Comparison of ENCODE assay signal across 1 cellular context in the genomic region with DNA sequence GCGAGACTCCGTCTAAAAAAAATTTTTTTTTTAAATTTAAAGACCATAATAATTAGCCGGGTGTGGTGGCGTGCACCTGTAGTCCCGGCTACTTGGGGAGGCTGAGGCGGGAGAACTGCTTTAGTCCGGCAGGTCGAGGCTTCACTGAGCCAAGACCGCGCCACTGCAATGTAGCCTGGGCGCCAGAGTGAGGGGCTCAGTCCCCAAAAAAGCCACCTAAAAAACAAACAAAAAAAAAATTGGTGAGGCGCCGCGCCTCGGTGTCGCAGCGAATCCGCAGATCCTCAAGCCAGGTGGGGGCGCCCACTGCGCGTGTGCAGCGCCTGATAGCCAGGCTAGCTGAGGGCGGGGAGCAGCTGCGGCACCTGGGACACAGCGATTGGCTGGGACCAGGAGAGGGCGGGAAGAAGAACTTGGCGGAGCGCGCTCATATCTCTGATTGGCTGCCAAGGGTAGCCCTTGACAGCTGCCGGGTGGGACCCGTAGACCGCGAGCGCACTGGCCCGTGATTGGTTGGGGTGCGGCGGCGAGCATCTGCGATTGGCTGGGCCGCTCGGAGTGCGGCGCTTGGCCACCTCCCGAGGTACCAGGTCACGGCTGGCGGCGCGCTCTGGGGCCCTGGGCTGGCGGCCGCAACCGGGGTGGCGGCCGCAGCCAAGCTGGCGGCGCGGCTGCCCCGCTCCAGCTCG.
TF ChIP-seq lines count a peak whose summit lies in the region.

No MANE protein-coding gene starts in this region.

TF ChIP-seq in K562, 482 proteins besides CTCF, POLR2A, EP300 and RAD21 (continued from another document and continues in another):
- TF ChIP-seq ASH1L (IDR thresholded peaks at IDR 0.05; ENCODE audit: borderline replicate concordance, low read depth, partially characterized antibody) (peak; percentile 93), E2F8 (IDR thresholded peaks at IDR 0.05; ENCODE audit: low read depth, partially characterized antibody) (peak; percentile 61), ETV1 (tag; conservative IDR thresholded peaks at IDR 0.05; ENCODE audit: low read depth) (no peak), TCF7 (IDR thresholded peaks at IDR 0.05; ENCODE audit: borderline replicate concordance) (no peak), TARDBP (IDR thresholded peaks at IDR 0.05) (0 out of 2 replicates have a peak, but pooled peaks have one; percentile 19), ZBTB1 (CRISPR knock-in tag; IDR thresholded peaks at IDR 0.05; ENCODE audit: borderline replicate concordance, low read depth) (no peak), JUND (IDR thresholded peaks at IDR 0.05; ENCODE audit: borderline replicate concordance, low read depth, low read length) (peak; percentile 68), JUND (tag; IDR thresholded peaks at IDR 0.05; ENCODE audit: borderline replicate concordance, low read depth, low read length) (peak; percentile 58; the same call in 1 of the 3 replicates), KDM1A (IDR thresholded peaks at IDR 0.05) (no peak), RFX5 (IDR thresholded peaks at IDR 0.05; ENCODE audit: low read depth, low read length) (0 out of 2 replicates have a peak, but pooled peaks have one; percentile 50), ARNT (IDR thresholded peaks at IDR 0.05) (no peak), NRF1 (conservative IDR thresholded peaks at IDR 0.05 in 1 of 2, IDR thresholded peaks at IDR 0.05 in 1 of 2) (peak; percentile 95 to 96), ZC3H11A (IDR thresholded peaks at IDR 0.05; ENCODE audit: low read depth, low read length) (no peak), CAMTA2 (CRISPR knock-in tag; conservative IDR thresholded peaks at IDR 0.05) (no peak), PML (IDR thresholded peaks at IDR 0.05; ENCODE audit: low read length) (no peak), FOXM1 (IDR thresholded peaks at IDR 0.05; ENCODE audit: low read depth) (peak; percentile 27; the same call in 1 of the 2 replicates), FOXM1 (CRISPR knock-in tag; IDR thresholded peaks at IDR 0.05; ENCODE audit: low read depth) (no peak), SOX6 (IDR thresholded peaks at IDR 0.05) (peak; percentile 28; the same call in 1 of the 2 replicates), ARID1B (IDR thresholded peaks at IDR 0.05) (no peak), RCOR1 (IDR thresholded peaks at IDR 0.05; ENCODE audit: borderline replicate concordance in 1 of 2, low read depth in 2 of 2, low read length in 2 of 2) (peak in 1 of 2 experiments; percentile 47; a peak in 1 of 4 replicates), TCF3 (CRISPR knock-in tag; IDR thresholded peaks at IDR 0.05) (peak; percentile 50; the same call in 1 of the 2 replicates), IRF9 (tag; IDR thresholded peaks at IDR 0.05) (no peak), SMARCA4 (IDR thresholded peaks at IDR 0.05) (no peak), STAG1 (CRISPR knock-in tag; IDR thresholded peaks at IDR 0.05; ENCODE audit: borderline replicate concordance) (peak; percentile 19; the same call in 1 of the 2 replicates), ATF3 (IDR thresholded peaks at IDR 0.05) (no peak), ATF3 (CRISPR knock-in tag; conservative IDR thresholded peaks at IDR 0.05) (no peak), BHLHE40 (IDR thresholded peaks at IDR 0.05; ENCODE audit: low read length) (peak; percentile 68), CCNT2 (IDR thresholded peaks at IDR 0.05; ENCODE audit: borderline replicate concordance, extremely low read depth, insufficient read length, low read depth, low read length) (peak; percentile 59), RERE (CRISPR knock-in tag; IDR thresholded peaks at IDR 0.05; ENCODE audit: borderline replicate concordance) (no peak), ZNF23 (CRISPR knock-in tag; IDR thresholded peaks at IDR 0.05) (no peak), NR0B1 (IDR thresholded peaks at IDR 0.05; ENCODE audit: partially characterized antibody) (no peak), RBM25 (IDR thresholded peaks at IDR 0.05; ENCODE audit: low read depth, low read length, severe bottlenecking) (peak; percentile 100), ZNF398 (CRISPR knock-in tag; IDR thresholded peaks at IDR 0.05) (no peak), ZNF764 (CRISPR knock-in tag; IDR thresholded peaks at IDR 0.05; ENCODE audit: low read depth) (no peak), BDP1 (IDR thresholded peaks at IDR 0.05; ENCODE audit: insufficient read depth, insufficient read length) (no peak), FOSL1 (tag; conservative IDR thresholded peaks at IDR 0.05) (no peak), TGIF2 (CRISPR knock-in tag; IDR thresholded peaks at IDR 0.05) (peak; percentile 86; the same call in 1 of the 2 replicates), L3MBTL2 (IDR thresholded peaks at IDR 0.05) (peak; percentile 69), HSF4 (CRISPR knock-in tag; IDR thresholded peaks at IDR 0.05; ENCODE audit: borderline replicate concordance) (no peak)
- TF ChIP-seq, protein P1, sequence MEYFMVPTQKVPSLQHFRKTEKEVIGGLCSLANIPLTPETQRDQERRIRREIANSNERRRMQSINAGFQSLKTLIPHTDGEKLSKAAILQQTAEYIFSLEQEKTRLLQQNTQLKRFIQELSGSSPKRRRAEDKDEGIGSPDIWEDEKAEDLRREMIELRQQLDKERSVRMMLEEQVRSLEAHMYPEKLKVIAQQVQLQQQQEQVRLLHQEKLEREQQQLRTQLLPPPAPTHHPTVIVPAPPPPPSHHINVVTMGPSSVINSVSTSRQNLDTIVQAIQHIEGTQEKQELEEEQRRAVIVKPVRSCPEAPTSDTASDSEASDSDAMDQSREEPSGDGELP (CRISPR knock-in tag; IDR thresholded peaks at IDR 0.05; ENCODE audit: borderline replicate concordance) = peak; percentile 96
- TF ChIP-seq, protein P2, sequence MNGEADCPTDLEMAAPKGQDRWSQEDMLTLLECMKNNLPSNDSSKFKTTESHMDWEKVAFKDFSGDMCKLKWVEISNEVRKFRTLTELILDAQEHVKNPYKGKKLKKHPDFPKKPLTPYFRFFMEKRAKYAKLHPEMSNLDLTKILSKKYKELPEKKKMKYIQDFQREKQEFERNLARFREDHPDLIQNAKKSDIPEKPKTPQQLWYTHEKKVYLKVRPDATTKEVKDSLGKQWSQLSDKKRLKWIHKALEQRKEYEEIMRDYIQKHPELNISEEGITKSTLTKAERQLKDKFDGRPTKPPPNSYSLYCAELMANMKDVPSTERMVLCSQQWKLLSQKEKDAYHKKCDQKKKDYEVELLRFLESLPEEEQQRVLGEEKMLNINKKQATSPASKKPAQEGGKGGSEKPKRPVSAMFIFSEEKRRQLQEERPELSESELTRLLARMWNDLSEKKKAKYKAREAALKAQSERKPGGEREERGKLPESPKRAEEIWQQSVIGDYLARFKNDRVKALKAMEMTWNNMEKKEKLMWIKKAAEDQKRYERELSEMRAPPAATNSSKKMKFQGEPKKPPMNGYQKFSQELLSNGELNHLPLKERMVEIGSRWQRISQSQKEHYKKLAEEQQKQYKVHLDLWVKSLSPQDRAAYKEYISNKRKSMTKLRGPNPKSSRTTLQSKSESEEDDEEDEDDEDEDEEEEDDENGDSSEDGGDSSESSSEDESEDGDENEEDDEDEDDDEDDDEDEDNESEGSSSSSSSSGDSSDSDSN (IDR thresholded peaks at IDR 0.05; ENCODE audit: borderline replicate concordance in 1 of 2, low read depth in 2 of 2, low read length in 2 of 2) = no peak
